ENCODE assay signal across 22 cellular contexts in genomic region chr3:15040844-15041243, GRCh38. TPM values are rescaled to one million over a fixed set of nuclear protein-coding genes. Genes with fewer than 3 reads are reported as not detected.
DNase-seq lines count a peak whose midpoint lies in the region; ATAC-seq and TF ChIP-seq lines count a peak whose summit lies in the region.
"Had no signal": no experiment of that assay in that cellular context is flagged by ENCODE, and none has a peak within 500 bp of the region (broad histone marks: within the 10 kb centered on the region; RNA-seq: fewer than 3 reads in every experiment).

No MANE protein-coding gene starts in this region.

- no peaks in the 10 kb centered on the region for H3K9me3 Mint-ChIP-seq in activated CD8-positive, alpha-beta T cell treated with anti-CD3 and anti-CD28 coated beads for 36 hours
- no peaks in the 10 kb centered on the region for H3K9me3 Mint-ChIP-seq in activated CD8-positive, alpha-beta T cell treated with anti-CD3 and anti-CD28 coated beads, Interleukin-2, amount 10 ng/mL, durations not matched to agents 7 days and 5 days (ENCODE audit: insufficient read depth)
- no peaks in the 10 kb centered on the region for H3K9me3 Mint-ChIP-seq in progenitor cell of endocrine pancreas (ENCODE audit: low read depth)
- H3K9me3 Mint-ChIP-seq: CD14-positive monocyte; dendritic cell treated with granulocyte-macrophage colony-stimulating factor and Interleukin-4, amounts not matched to agents 40 ng/mL and 50 ng/mL, for 4 days; natural killer cell treated with Interleukin-12 subunit alpha and Interleukin-12 subunit beta and Interleukin-15 and Interleukin-18, amount 100 ng/mL, for 72 hours had no signal

- TF ChIP-seq POLR2A in transverse colon (IDR thresholded peaks at IDR 0.05): no peak

- intact Hi-C loops in activated CD8-positive, alpha-beta T cell treated with anti-CD3 and anti-CD28 coated beads for 36 hours (cut with micrococcal nuclease): no loop called here
- intact Hi-C loops in transverse colon (cut with DNase I; ENCODE audit: low total_unique reads): no loop called here

- H4K20me1 ChIP-seq in fibroblast of lung (ENCODE audit: control insufficient read depth, extremely low read depth, insufficient read depth, low read length): no peaks in the 10 kb centered on the region

- H3K27me3 ChIP-seq in fibroblast of lung (ENCODE audit: control insufficient read depth, insufficient read depth, low read length) (no peaks in the 10 kb centered on the region), transverse colon (no peaks in the 10 kb centered on the region)
- H3K27me3 ChIP-seq: tibial nerve had no signal

- no peak overlapping the region for H3K4me3 Mint-ChIP-seq in activated CD8-positive, alpha-beta T cell treated with anti-CD3 and anti-CD28 coated beads for 36 hours
- H3K4me3 Mint-ChIP-seq in activated CD8-positive, alpha-beta T cell treated with anti-CD3 and anti-CD28 coated beads, Interleukin-2, amount 10 ng/mL, durations not matched to agents 7 days and 5 days: no peak overlapping the region
- no peak overlapping the region for H3K4me3 Mint-ChIP-seq in progenitor cell of endocrine pancreas (ENCODE audit: low read depth)
- H3K4me3 Mint-ChIP-seq: CD14-positive monocyte; dendritic cell treated with granulocyte-macrophage colony-stimulating factor and Interleukin-4, amounts not matched to agents 40 ng/mL and 50 ng/mL, for 4 days; natural killer cell treated with Interleukin-12 subunit alpha and Interleukin-12 subunit beta and Interleukin-15 and Interleukin-18, amount 100 ng/mL, for 72 hours had no signal

- peaks cover 17% of the 10 kb centered on the region for H3K4me1 Mint-ChIP-seq in activated CD8-positive, alpha-beta T cell treated with anti-CD3 and anti-CD28 coated beads for 36 hours (ENCODE audit: low read depth)
- H3K4me1 Mint-ChIP-seq in activated CD8-positive, alpha-beta T cell treated with anti-CD3 and anti-CD28 coated beads, Interleukin-2, amount 10 ng/mL, durations not matched to agents 7 days and 5 days (ENCODE audit: low read depth): peaks cover 6% of the 10 kb centered on the region
- H3K4me1 Mint-ChIP-seq in progenitor cell of endocrine pancreas (ENCODE audit: low read depth): no peaks in the 10 kb centered on the region
- H3K4me1 Mint-ChIP-seq: CD14-positive monocyte had no signal

- H3K27me3 Mint-ChIP-seq in activated CD8-positive, alpha-beta T cell treated with anti-CD3 and anti-CD28 coated beads for 36 hours: no peaks in the 10 kb centered on the region
- H3K27me3 Mint-ChIP-seq in activated CD8-positive, alpha-beta T cell treated with anti-CD3 and anti-CD28 coated beads, Interleukin-2, amount 10 ng/mL, durations not matched to agents 7 days and 5 days (ENCODE audit: low read depth): no peaks in the 10 kb centered on the region
- H3K27me3 Mint-ChIP-seq in progenitor cell of endocrine pancreas: no peaks in the 10 kb centered on the region
- H3K27me3 Mint-ChIP-seq: dendritic cell treated with granulocyte-macrophage colony-stimulating factor and Interleukin-4, amounts not matched to agents 40 ng/mL and 50 ng/mL, for 4 days; natural killer cell treated with Interleukin-12 subunit alpha and Interleukin-12 subunit beta and Interleukin-15 and Interleukin-18, amount 100 ng/mL, for 72 hours had no signal

- H3K27ac ChIP-seq in RWPE1: peak overlapping the region; percentile 28; the same call in 1 of the 2 replicates
- H3K27ac ChIP-seq in fibroblast of lung (ENCODE audit: insufficient read depth, low read length): no peak overlapping the region
- H3K27ac ChIP-seq in transverse colon: no peak overlapping the region
- H3K27ac ChIP-seq: A549, KMS-11, lower lobe of right lung, prostate gland, SK-N-MC, tibial nerve had no signal

- H3K36me3 Mint-ChIP-seq in activated CD8-positive, alpha-beta T cell treated with anti-CD3 and anti-CD28 coated beads for 36 hours (ENCODE audit: low read depth): peaks cover 54% of the 10 kb centered on the region
- H3K36me3 Mint-ChIP-seq in activated CD8-positive, alpha-beta T cell treated with anti-CD3 and anti-CD28 coated beads, Interleukin-2, amount 10 ng/mL, durations not matched to agents 7 days and 5 days (ENCODE audit: low read depth): peaks cover 73% of the 10 kb centered on the region
- peaks cover 18% of the 10 kb centered on the region for H3K36me3 Mint-ChIP-seq in progenitor cell of endocrine pancreas (ENCODE audit: insufficient read depth)

- peak; percentile 17 for ATAC-seq in activated CD8-positive, alpha-beta T cell treated with anti-CD3 and anti-CD28 coated beads for 36 hours
- no peak for ATAC-seq in activated CD8-positive, alpha-beta T cell treated with anti-CD3 and anti-CD28 coated beads, Interleukin-2, amount 10 ng/mL, durations not matched to agents 7 days and 5 days
- ATAC-seq in HG02884 (IDR thresholded peaks at IDR 0.05; ENCODE audit: unreplicated experiment): no peak
- ATAC-seq: A549; lower lobe of right lung; natural killer cell treated with Interleukin-12 subunit alpha and Interleukin-12 subunit beta and Interleukin-15 and Interleukin-18, amount 100 ng/mL, for 72 hours had no signal

- POLR2A ChIA-PET in activated CD8-positive, alpha-beta T cell treated with anti-CD3 and anti-CD28 coated beads for 36 hours (lab: Charles Lee): interaction anchor here (0.6 kb wide), 1 partner anchor 789 kb away, joined by 3 read pairs; no protein-coding TSS in a partner anchor
- POLR2A ChIA-PET in activated CD8-positive, alpha-beta T cell treated with anti-CD3 and anti-CD28 coated beads, Interleukin-2, amount 10 ng/mL, durations not matched to agents 7 days and 5 days (lab: Charles Lee): no interaction called here
- POLR2A ChIA-PET in RWPE1 (lab: Yijun Ruan, JAX; ENCODE audit: low non-redundant PET): no interaction called here

- TF ChIP-seq CTCF in activated CD8-positive, alpha-beta T cell treated with anti-CD3 and anti-CD28 coated beads for 36 hours (IDR thresholded peaks at IDR 0.05): no peak
- TF ChIP-seq CTCF in RWPE1 (conservative IDR thresholded peaks at IDR 0.05; ENCODE audit: low read depth) (no peak), fibroblast of lung (conservative IDR thresholded peaks at IDR 0.05 in 1 of 2, IDR thresholded peaks at IDR 0.05 in 1 of 2; ENCODE audit: low read depth in 1 of 2, low read length in 2 of 2) (no peak), progenitor cell of endocrine pancreas (IDR thresholded peaks at IDR 0.05; ENCODE audit: unreplicated experiment) (no peak), transverse colon (IDR thresholded peaks at IDR 0.05) (no peak)

- H3K4me2 ChIP-seq in fibroblast of lung (ENCODE audit: extremely low read depth, insufficient read depth, low read length): no peak overlapping the region
- H3K4me2 ChIP-seq: A549, KMS-11 had no signal

- H3K4me3 ChIP-seq in fibroblast of lung (replicated peaks in 1 of 4; ENCODE audit: control extremely low read depth in 1 of 4, insufficient read depth in 1 of 4, low read depth in 3 of 4, low read length in 4 of 4): no peak overlapping the region
- no peak overlapping the region for H3K4me3 ChIP-seq in transverse colon
- H3K4me3 ChIP-seq: A549, lower lobe of right lung, prostate gland, SK-N-MC, tibial nerve had no signal

- in situ Hi-C loops in transverse colon (cut with MboI; ENCODE audit: low pct_ligation_motif_present in 1 of 4, low pct_unique_long_range_greater_than_20kb in 1 of 4, low sequenced_read_pairs in 3 of 4): loop anchor here in 1 of 4 donors (25.0 kb wide), 1 partner anchor 379 kb away; the partner anchor contains the start of gene CCDC174

- H3K4me1 ChIP-seq in fibroblast of lung (ENCODE audit: control insufficient read depth, extremely low read depth, insufficient read depth, low read length) (peaks cover 2% of the 10 kb centered on the region), transverse colon (no peaks in the 10 kb centered on the region)

- no peak for DNase-seq in activated CD8-positive, alpha-beta T cell treated with anti-CD3 and anti-CD28 coated beads for 36 hours
- DNase-seq in activated CD8-positive, alpha-beta T cell treated with anti-CD3 and anti-CD28 coated beads, Interleukin-2, amount 10 ng/mL, durations not matched to agents 7 days and 5 days: no peak
- DNase-seq in RWPE1 (ENCODE audit: low spot score) (no peak), fibroblast of lung (ENCODE audit: low read depth in 2 of 2) (peak in 1 of 2 donors; percentile 3), progenitor cell of endocrine pancreas (ENCODE audit: low spot score, unreplicated experiment) (no peak), transverse colon (no peak), NCI-H2081 treated with DMSO at 0.1 percent for 48 hours (lab: John Stamatoyannopoulos, UW) (no peak)
- DNase-seq: activated CD4-positive, alpha-beta T cell treated with anti-CD3 and anti-CD28 coated beads for 4 hours; activated T-cell treated with anti-CD3 and anti-CD28 coated beads, Interleukin-2, amount 50 U/mL, for 48 hours; DMS79 treated with DMSO at 0.1 percent for 48 hours; lower lobe of right lung; NCI-H1105; OCI-M1 had no signal

- H3K36me3 ChIP-seq in fibroblast of lung (ENCODE audit: control insufficient read depth, insufficient read depth, low read length) (peaks cover 12% of the 10 kb centered on the region), transverse colon (peaks cover 0 to 71% (median 31%) of the 10 kb centered on the region in 4 donors)
- H3K36me3 ChIP-seq: prostate gland had no signal

- 81 to 86% methylated on average over 2 to 3 of the region's 3 CpGs for WGBS in transverse colon (ENCODE audit: low coverage in 1 of 2), 2 donors

- H3K79me2 ChIP-seq in fibroblast of lung (ENCODE audit: control insufficient read depth, insufficient read depth, low read length): no peaks in the 10 kb centered on the region

- CTCF ChIA-PET in activated CD8-positive, alpha-beta T cell treated with anti-CD3 and anti-CD28 coated beads for 36 hours (lab: Charles Lee): no interaction called here
- CTCF ChIA-PET in activated CD8-positive, alpha-beta T cell treated with anti-CD3 and anti-CD28 coated beads, Interleukin-2, amount 10 ng/mL, durations not matched to agents 7 days and 5 days (lab: Charles Lee): interaction anchor here (2.4 kb wide), 1 partner anchor 11 kb away, joined by 7 read pairs; no protein-coding TSS in a partner anchor
- CTCF ChIA-PET in RWPE1 (lab: Yijun Ruan, JAX): no interaction called here

- H3K9me3 ChIP-seq in fibroblast of lung (ENCODE audit: control insufficient read depth, insufficient read depth, low read depth, low read length): no peaks in the 10 kb centered on the region
- H3K9me3 ChIP-seq in transverse colon: no peaks in the 10 kb centered on the region
- H3K9me3 ChIP-seq: A549, lower lobe of right lung, prostate gland, tibial nerve had no signal

- H3K27ac Mint-ChIP-seq in activated CD8-positive, alpha-beta T cell treated with anti-CD3 and anti-CD28 coated beads for 36 hours: peak overlapping the region; percentile 23
- no peak overlapping the region for H3K27ac Mint-ChIP-seq in activated CD8-positive, alpha-beta T cell treated with anti-CD3 and anti-CD28 coated beads, Interleukin-2, amount 10 ng/mL, durations not matched to agents 7 days and 5 days
- peak overlapping the region; percentile 73 for H3K27ac Mint-ChIP-seq in progenitor cell of endocrine pancreas
- H3K27ac Mint-ChIP-seq: dendritic cell treated with granulocyte-macrophage colony-stimulating factor and Interleukin-4, amounts not matched to agents 40 ng/mL and 50 ng/mL, for 4 days; natural killer cell treated with Interleukin-12 subunit alpha and Interleukin-12 subunit beta and Interleukin-15 and Interleukin-18, amount 100 ng/mL, for 72 hours had no signal

- TF ChIP-seq EP300 in transverse colon (IDR thresholded peaks at IDR 0.05; ENCODE audit: low read depth): no peak

- H3K9ac ChIP-seq in fibroblast of lung (ENCODE audit: insufficient read depth, low read length): peak overlapping the region; percentile 5
- H3K9ac ChIP-seq: KMS-11 had no signal

- H2AFZ ChIP-seq in fibroblast of lung (ENCODE audit: low read length): no peak overlapping the region

RNA-seq across cellular contexts. Expression of gene MRPS25, which starts 24.3 kb away (rescaled TPM):
- 10 to 100 TPM; 73.9 to 78.2 TPM for total RNA-seq in activated CD8-positive, alpha-beta T cell treated with anti-CD3 and anti-CD28 coated beads for 36 hours
- 10 to 100 TPM; 58.5 to 64.6 TPM for total RNA-seq in activated CD8-positive, alpha-beta T cell treated with anti-CD3 and anti-CD28 coated beads, Interleukin-2, amount 10 ng/mL, durations not matched to agents 7 days and 5 days
- 11.6 and 16.5 TPM in 2 replicates for total RNA-seq in fibroblast of lung
- polyA plus RNA-seq in fibroblast of lung: 17.4 and 23.2 TPM in 2 replicates
- 27.1 and 35.0 TPM in 2 replicates for polyA plus RNA-seq in fibroblast of lung (2012)
- 0.86 and 12.4 TPM in 2 replicates for polyA minus RNA-seq in fibroblast of lung (ENCODE audit: low replicate concordance)
- 49.0 and 59.3 TPM in 2 replicates for total RNA-seq in progenitor cell of endocrine pancreas
- 100 to 1,000 TPM in 2 of 4 donors, 10 to 100 TPM in 2; 47.5 to 209 (median 117) TPM for total RNA-seq in transverse colon

RNA-seq across cellular contexts. Expression of gene RBSN, which starts 58.1 kb away (rescaled TPM):
- total RNA-seq in activated CD8-positive, alpha-beta T cell treated with anti-CD3 and anti-CD28 coated beads for 36 hours: 10 to 100 TPM; 11.3 to 11.8 TPM
- total RNA-seq in activated CD8-positive, alpha-beta T cell treated with anti-CD3 and anti-CD28 coated beads, Interleukin-2, amount 10 ng/mL, durations not matched to agents 7 days and 5 days: 10 to 100 TPM; 16.4 to 17.8 TPM
- total RNA-seq in fibroblast of lung: 23.4 and 26.8 TPM in 2 replicates
- 9.3 and 10.0 TPM in 2 replicates for polyA plus RNA-seq in fibroblast of lung
- polyA plus RNA-seq in fibroblast of lung (2012): 10.0 and 11.5 TPM in 2 replicates
- polyA minus RNA-seq in fibroblast of lung (ENCODE audit: low replicate concordance): 21.1 and 26.1 TPM in 2 replicates
- total RNA-seq in progenitor cell of endocrine pancreas: 25.7 and 26.2 TPM in 2 replicates
- total RNA-seq in transverse colon: 10 to 100 TPM; 18.0 to 37.6 (median 24.0) TPM
